In genomic region chr10:119203006-119203405, GRCh38 we compare ENCODE assay signal across 19 cellular contexts. TPM values are rescaled to one million over a fixed set of nuclear protein-coding genes. Genes with fewer than 3 reads are reported as not detected.
DNase-seq lines count a peak whose midpoint lies in the region; FAIRE-seq and TF ChIP-seq lines count a peak whose summit lies in the region.
"Had no signal": no experiment of that assay in that cellular context is flagged by ENCODE, and none has a peak within 500 bp of the region (broad histone marks: within the 10 kb centered on the region; RNA-seq: fewer than 3 reads in every experiment).

No MANE protein-coding gene starts in this region.

- H3K27ac Mint-ChIP-seq in H9 (peak overlapping the region in 2 of 3 experiments; percentile 32 to 83; a peak in 3 of 7 replicates), astrocyte (ENCODE audit: unreplicated experiment) (peak overlapping the region; percentile 88)
- H3K27ac Mint-ChIP-seq: memory B cell had no signal

- H3K36me3 ChIP-seq in astrocyte (ENCODE audit: insufficient read depth, low read length), result no peaks in the 10 kb centered on the region
- H3K36me3 ChIP-seq: ascending aorta, BE2C, HAP-1, stomach, vagina had no signal

- H3K79me2 ChIP-seq in H9 (ENCODE audit: insufficient read depth, low read length) (no peaks in the 10 kb centered on the region), astrocyte (ENCODE audit: insufficient read depth, low read length) (peaks cover under 1% of the 10 kb centered on the region)

- H3K4me2 ChIP-seq in H9 (ENCODE audit: insufficient read depth, insufficient read length, low read length), result no peak overlapping the region
- peak overlapping the region; percentile 13 for H3K4me2 ChIP-seq in astrocyte (ENCODE audit: low read length)

- H3K27me3 Mint-ChIP-seq in H9 (ENCODE audit: low read depth), result peaks cover 12% of the 10 kb centered on the region
- peaks cover 4% of the 10 kb centered on the region for H3K27me3 Mint-ChIP-seq in astrocyte (ENCODE audit: low read depth, unreplicated experiment)

- H4K91ac ChIP-seq in H9 (ENCODE audit: insufficient read length, low read depth, low read length), result no peak overlapping the region

- H3K4me1 Mint-ChIP-seq in H9, result peaks cover 22% of the 10 kb centered on the region in 2 experiments
- H3K4me1 Mint-ChIP-seq in astrocyte (ENCODE audit: low read depth, unreplicated experiment), result peaks cover 13% of the 10 kb centered on the region

- H3K36me3 Mint-ChIP-seq in H9 (ENCODE audit: insufficient read depth in 1 of 3, low read depth in 3 of 3), result no peaks in the 10 kb centered on the region; a peak in 1 of 7 replicates
- H3K36me3 Mint-ChIP-seq in astrocyte (ENCODE audit: low read depth, unreplicated experiment), result no peaks in the 10 kb centered on the region
- H3K36me3 Mint-ChIP-seq: memory B cell had no signal

- H4K8ac ChIP-seq in H9 (replicated peaks; ENCODE audit: insufficient read length, low read depth, low read length), result no peak overlapping the region

- H3K9ac ChIP-seq in H9 (ENCODE audit: extremely low read depth, insufficient read length, low read length) (no peak overlapping the region), astrocyte (ENCODE audit: low read length) (no peak overlapping the region)

- TF ChIP-seq CTCF in AG04450 (IDR thresholded peaks at IDR 0.05; ENCODE audit: low read depth, low read length) (no peak), H9 (conservative IDR thresholded peaks at IDR 0.05) (no peak), astrocyte (IDR thresholded peaks at IDR 0.05; ENCODE audit: insufficient read depth, low read depth, low read length) (no peak)

- H3K18ac ChIP-seq in H9 (ENCODE audit: insufficient read length, low read depth, low read length), result no peak overlapping the region

- no peak for DNase-seq in AG04450 (ENCODE audit: low read depth, low spot score)
- DNase-seq in H9, result no peak
- peak; percentile 78 for DNase-seq in astrocyte (ENCODE audit: low read depth)
- peak; percentile 44 for DNase-seq in kidney tubule cell (ENCODE audit: low spot score)
- no peak for DNase-seq in DMS 273 treated with DMSO at 0.1 percent for 48 hours (lab: John Stamatoyannopoulos, UW)
- no peak for DNase-seq in Kasumi-1 (lab: John Stamatoyannopoulos, UW)
- DNase-seq in NCI-H510A treated with DMSO at 0.1 percent for 48 hours (lab: John Stamatoyannopoulos, UW), result no peak
- DNase-seq in NCI-H128 (lab: John Stamatoyannopoulos, UW; ENCODE audit: unreplicated experiment), result no peak
- DNase-seq: activated effector memory CD4-positive, alpha-beta T cell treated with Interleukin-2 at 50 U/mL for 16 hours; BE2C; NCI-H1105; NCI-H446 treated with DMSO at 0.1 percent for 48 hours; occipital lobe; OCI-M1; stomach had no signal

- CTCF ChIA-PET in AG04450 (lab: Charles Lee), result interaction anchor here (0.7 to 1.9 kb wide), 7 partner anchors 187 to 340 kb away, joined by 3 to 10 read pairs (median 4); partner anchors contain the start of gene RGS10

- H3K23me2 ChIP-seq in H9 (ENCODE audit: insufficient read length, low read depth, low read length, poor library complexity, severe bottlenecking), result peaks cover 4% of the 10 kb centered on the region

- no peak overlapping the region for H2BK15ac ChIP-seq in H9 (ENCODE audit: low read depth, low read length)

- POLR2A ChIA-PET in AG04450 (lab: Yijun Ruan, JAX), result interaction anchor here (0.8 to 1.2 kb wide), 3 partner anchors 13 to 340 kb away, joined by 3 read pairs; partner anchors contain the start of gene RGS10

- H2AK5ac ChIP-seq in H9 (ENCODE audit: insufficient read length, low read length), result no peak overlapping the region

- no peaks in the 10 kb centered on the region; a peak in 1 of 5 replicates for H3K9me3 Mint-ChIP-seq in H9
- no peaks in the 10 kb centered on the region for H3K9me3 Mint-ChIP-seq in astrocyte (ENCODE audit: unreplicated experiment)
- H3K9me3 Mint-ChIP-seq: memory B cell had no signal

- no peak overlapping the region for H3K56ac ChIP-seq in H9 (ENCODE audit: insufficient read length, low read depth, low read length)

- H2AFZ ChIP-seq in H9 (ENCODE audit: low read length) (no peak overlapping the region), astrocyte (ENCODE audit: low read depth, low read length) (no peak overlapping the region)

- no peaks in the 10 kb centered on the region for H3K79me1 ChIP-seq in H9 (ENCODE audit: insufficient read depth, low read depth, low read length, poor library complexity, severe bottlenecking)

- no peak overlapping the region for H2BK120ac ChIP-seq in H9 (ENCODE audit: low read depth, low read length, poor library complexity, severe bottlenecking)

- no peak overlapping the region for H2BK20ac ChIP-seq in H9 (ENCODE audit: low read depth, low read length, poor library complexity, severe bottlenecking)

- no peak overlapping the region for H3K23ac ChIP-seq in H9 (ENCODE audit: insufficient read length, low read depth, low read length)

- FAIRE-seq in astrocyte (lab: Jason Lieb, UNC), result no peak

- WGBS in H9 (ENCODE audit: extremely low coverage, insufficient read length, low lambda C conversion rate), result no CpG with 5 or more reads among the region's 4 CpGs

- no peak overlapping the region for H2BK5ac ChIP-seq in H9 (ENCODE audit: insufficient read length, low read length)

- H3K27me3 ChIP-seq in AG04450 (ENCODE audit: control insufficient read depth, insufficient read depth, low read length) (no peaks in the 10 kb centered on the region), H9 (ENCODE audit: insufficient read depth, low read length) (peaks cover under 1% of the 10 kb centered on the region; the same call in 1 of the 2 replicates), astrocyte (ENCODE audit: insufficient read depth, low read length) (peaks cover 4% of the 10 kb centered on the region)
- H3K27me3 ChIP-seq: ascending aorta, vagina had no signal

- H3K9me3 ChIP-seq in AG04450 (ENCODE audit: control insufficient read depth, insufficient read depth, low read length) (no peaks in the 10 kb centered on the region; the same call in 1 of the 2 replicates), H9 (ENCODE audit: control insufficient read depth, low read depth, low read length) (no peaks in the 10 kb centered on the region), astrocyte (ENCODE audit: insufficient read depth, low read depth, low read length) (no peaks in the 10 kb centered on the region)
- H3K9me3 ChIP-seq: ascending aorta, BE2C, HAP-1, stomach, vagina had no signal

- no peak overlapping the region for H3T11ph ChIP-seq in H9 (ENCODE audit: low read length)

- H3K4me1 ChIP-seq in H9 (ENCODE audit: insufficient read depth, low read length), result no peaks in the 10 kb centered on the region
- peaks cover 19% of the 10 kb centered on the region for H3K4me1 ChIP-seq in astrocyte (ENCODE audit: insufficient read depth, low read length)

- H3K14ac ChIP-seq in H9 (ENCODE audit: insufficient read depth, low read length), result no peak overlapping the region

- H4K20me1 ChIP-seq in H9 (ENCODE audit: control insufficient read depth, insufficient read depth, insufficient read length), result no peaks in the 10 kb centered on the region
- H4K20me1 ChIP-seq in astrocyte (ENCODE audit: insufficient read depth, low read length), result no peaks in the 10 kb centered on the region

- H4K5ac ChIP-seq in H9 (ENCODE audit: insufficient read length, low read depth, low read length), result no peak overlapping the region

- H3K4me3 ChIP-seq in AG04450 (ENCODE audit: low read depth, low read length), result no peak overlapping the region
- H3K4me3 ChIP-seq in astrocyte (ENCODE audit: insufficient read depth, low read depth, low read length), result no peak overlapping the region
- H3K4me3 ChIP-seq: ascending aorta, HAP-1, stomach, vagina had no signal

- H3K4me3 Mint-ChIP-seq in H9 (no peak overlapping the region), astrocyte (ENCODE audit: unreplicated experiment) (no peak overlapping the region)
- H3K4me3 Mint-ChIP-seq: memory B cell had no signal

- no peak overlapping the region for H3K4ac ChIP-seq in H9 (ENCODE audit: low read depth, low read length)

- peak overlapping the region; percentile 57 for H3K27ac ChIP-seq in AG04450 (ENCODE audit: low read depth, low read length)
- no peak overlapping the region for H3K27ac ChIP-seq in H9 (ENCODE audit: insufficient read length, low read depth, low read length)
- no peak overlapping the region for H3K27ac ChIP-seq in astrocyte (ENCODE audit: low read depth, low read length)
- H3K27ac ChIP-seq: ascending aorta, vagina had no signal

- H2BK12ac ChIP-seq in H9 (ENCODE audit: insufficient read length, low read depth, low read length), result no peak overlapping the region

RNA-seq across cellular contexts. Expression of gene GRK5, which starts 4.4 kb away (rescaled TPM):
- polyA plus RNA-seq in AG04450 (2011; rRNA removed), result 27.6 and 29.3 TPM in 2 replicates
- 20.3 and 24.3 TPM in 2 replicates for polyA minus RNA-seq in AG04450 (2011; rRNA and poly(A)+ RNA removed)
- total RNA-seq in H9 (2021) (1.1 and 1.2 TPM in 2 replicates), astrocyte (6.8 and 8.5 TPM in 2 replicates)

RNA-seq across cellular contexts. Expression of gene PRDX3, which starts 24.4 kb away (rescaled TPM):
- 296 and 373 TPM in 2 replicates for polyA plus RNA-seq in AG04450 (2011; rRNA removed)
- polyA minus RNA-seq in AG04450 (2011; rRNA and poly(A)+ RNA removed), result 122 and 138 TPM in 2 replicates
- 181 TPM in 2 replicates for total RNA-seq in H9 (2021)
- 118 and 127 TPM in 2 replicates for total RNA-seq in astrocyte

RNA-seq across cellular contexts. Expression of gene SFXN4, which starts 37.5 kb away (rescaled TPM):
- polyA plus RNA-seq in AG04450 (2011; rRNA removed), result 14.3 and 17.1 TPM in 2 replicates
- 5.2 and 8.9 TPM in 2 replicates for polyA minus RNA-seq in AG04450 (2011; rRNA and poly(A)+ RNA removed)
- 21.9 and 24.9 TPM in 2 replicates for total RNA-seq in H9 (2021)
- 16.7 and 16.9 TPM in 2 replicates for total RNA-seq in astrocyte

Comparison
In these comparisons a context has a peak if more than half of its experiments do, and no peak if none do; other contexts are left out.
1. DNase-seq: peak in astrocyte (single experiment) and kidney tubule cell (single experiment); none in AG04450 (single experiment), H9 (single experiment), DMS 273 treated with DMSO at 0.1 percent for 48 hours (single experiment), Kasumi-1 (0 of 2), NCI-H510A treated with DMSO at 0.1 percent for 48 hours (single experiment) and NCI-H128 (single experiment).